In the genomic region with DNA sequence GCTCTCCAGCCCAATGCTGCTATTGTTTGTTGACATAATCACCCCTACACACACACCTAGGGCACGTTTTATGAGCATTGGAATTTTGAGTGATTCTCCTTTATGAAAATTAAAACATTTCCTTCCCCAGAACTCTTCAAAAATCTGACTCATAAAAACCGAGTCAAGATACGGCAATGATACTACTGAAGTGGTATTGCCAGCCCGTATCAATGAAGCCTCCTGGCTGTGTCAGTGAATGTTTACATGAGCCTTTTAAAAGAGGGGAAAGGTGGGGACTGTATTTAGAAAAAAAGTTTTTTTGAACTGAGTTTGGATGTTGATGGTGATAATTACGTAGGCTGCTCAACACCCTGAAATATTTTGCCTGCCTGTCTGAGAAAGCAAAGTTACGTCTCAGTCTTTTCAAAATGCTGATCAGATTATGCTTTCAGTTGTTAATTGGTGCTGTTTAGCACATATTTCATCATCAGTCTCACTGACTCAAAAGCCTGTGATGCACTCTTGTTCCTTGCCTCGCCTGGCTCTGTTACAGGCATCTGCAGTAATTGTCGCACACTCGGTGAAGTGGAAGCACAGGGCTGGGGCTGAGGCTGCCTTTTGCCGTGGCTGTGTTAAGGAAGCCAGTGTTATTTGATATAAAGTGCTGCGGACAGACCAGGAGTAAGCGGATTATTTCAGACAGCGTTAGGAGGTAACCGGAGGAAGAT, we compare ENCODE assay signal across 7 cellular contexts.
A peak's percentile ranks its signal among the peaks of the same experiment; 100 is the strongest.
DNase-seq lines count a peak whose midpoint lies in the region; ATAC-seq, FAIRE-seq and TF ChIP-seq lines count a peak whose summit lies in the region.

No MANE protein-coding gene starts in this region.

- DNase-seq in NCI-H1105 treated with DMSO at 0.1 percent for 48 hours (lab: John Stamatoyannopoulos, UW) (peak; percentile 35), cerebellar cortex (ENCODE audit: low spot score) (peak; percentile 29), left kidney (ENCODE audit: low read depth, low spot score) (peak; percentile 72), tibial artery (peak; percentile 86 to 87), frontal cortex (ENCODE audit: low spot score in 2 of 2) (no peak)

- peaks cover 0 to 27% (median 18%) of the 10 kb centered on the region in 4 donors for H3K4me1 ChIP-seq in tibial artery

- H3K27ac ChIP-seq in tibial artery, result peak overlapping the region; percentile 68 to 71

- H3K9me3 ChIP-seq in tibial artery, result peaks cover 0 to 9% (median 0%) of the 10 kb centered on the region in 3 donors

- peak overlapping the region in 1 of 2 donors; percentile 11 for H3K4me3 ChIP-seq in tibial artery

- no peak for FAIRE-seq in frontal cortex (lab: Jason Lieb, UNC)

- no peaks in the 10 kb centered on the region for H3K36me3 ChIP-seq in tibial artery

- no peak for TF ChIP-seq CTCF in tibial artery (IDR thresholded peaks at IDR 0.05)

- intact Hi-C loops in tibial artery (cut with DNase I; ENCODE audit: low total_unique reads), result no loop called here

- ATAC-seq in GM18907 (IDR thresholded peaks at IDR 0.05; ENCODE audit: unreplicated experiment) (no peak), GM18868 (IDR thresholded peaks at IDR 0.05; ENCODE audit: unreplicated experiment) (no peak)

- H3K27me3 ChIP-seq in tibial artery, result no peaks in the 10 kb centered on the region

Comparison
In these comparisons a context has a peak if more than half of its experiments do, and no peak if none do; other contexts are left out.
1. DNase-seq: peak in NCI-H1105 treated with DMSO at 0.1 percent for 48 hours (single experiment), cerebellar cortex (single experiment), left kidney (single experiment) and tibial artery (2 of 2); none in frontal cortex (0 of 2).